In genomic region chr2:222655748-222656543, GRCh38 we compare ENCODE assay signal across 1 cellular context.
TF ChIP-seq lines count a peak whose summit lies in the region.

TSS of gene FARSB (minus strand) at chr2:222656092. CDS start at chr2:222656073, 19 bp downstream.

TF ChIP-seq in GM23338, 12 proteins besides CTCF, POLR2A, EP300 and RAD21 (continued from another document):
- TF ChIP-seq CREB1 (CRISPR knock-in tag; IDR thresholded peaks at IDR 0.05; ENCODE audit: low read depth), result peak; percentile 58
